Comparison of ENCODE assay signal across 8 cellular contexts in genomic region chr10:134205-134742, GRCh38. TPM values are rescaled to one million over a fixed set of nuclear protein-coding genes. Genes with fewer than 3 reads are reported as not detected.
A peak's percentile ranks its signal among the peaks of the same experiment; 100 is the strongest.
DNase-seq lines count a peak whose midpoint lies in the region; ATAC-seq and TF ChIP-seq lines count a peak whose summit lies in the region.

No MANE protein-coding gene starts in this region.

- DNase-seq in DMS79 treated with DMSO at 0.1 percent for 48 hours (lab: John Stamatoyannopoulos, UW) (peak; percentile 19), DMS79 (lab: John Stamatoyannopoulos, UW) (no peak), HK-2 (ENCODE audit: unreplicated experiment) (peak; percentile 25), fibroblast of peridontal ligament (ENCODE audit: extremely low read depth) (peak; percentile 17), ovary (peak in 2 of 5 donors; percentile 19 to 56), midbrain (lab: John Stamatoyannopoulos, UW) (no peak)
- peak; percentile 46 for DNase-seq in activated CD4-positive, alpha-beta memory T cell treated with anti-CD3 and anti-CD28 coated beads for 36 hours

- H3K4me1 ChIP-seq in ovary (ENCODE audit: insufficient read depth) = peaks cover 8% of the 10 kb centered on the region

- H3K4me1 Mint-ChIP-seq in activated CD4-positive, alpha-beta memory T cell treated with anti-CD3 and anti-CD28 coated beads for 36 hours (ENCODE audit: low read depth) = peaks cover 19% of the 10 kb centered on the region

- no peaks in the 10 kb centered on the region for H3K36me3 ChIP-seq in ovary

- H3K36me3 Mint-ChIP-seq in activated CD4-positive, alpha-beta memory T cell treated with anti-CD3 and anti-CD28 coated beads for 36 hours = no peaks in the 10 kb centered on the region

- 0 to 1% (median 1%) methylated on average over 25 to 26 of the region's 26 CpGs for WGBS in ovary, 3 donors

- no peaks in the 10 kb centered on the region for H3K9me3 ChIP-seq in ovary

- H3K27me3 ChIP-seq in ovary = no peaks in the 10 kb centered on the region

- H3K27ac ChIP-seq in ovary = peak overlapping the region; percentile 99 to 100

- peak overlapping the region; percentile 90 for H3K27ac Mint-ChIP-seq in activated CD4-positive, alpha-beta memory T cell treated with anti-CD3 and anti-CD28 coated beads for 36 hours

- peak overlapping the region; percentile 79 for H3K4me3 Mint-ChIP-seq in activated CD4-positive, alpha-beta memory T cell treated with anti-CD3 and anti-CD28 coated beads for 36 hours

- no peak for TF ChIP-seq CTCF in ovary (IDR thresholded peaks at IDR 0.05)

- intact Hi-C loops in activated CD4-positive, alpha-beta memory T cell treated with anti-CD3 and anti-CD28 coated beads for 36 hours (cut with micrococcal nuclease) = no loop called here
- intact Hi-C loops in ovary (cut with DNase I) = no loop called here

- no peaks in the 10 kb centered on the region for H3K27me3 Mint-ChIP-seq in activated CD4-positive, alpha-beta memory T cell treated with anti-CD3 and anti-CD28 coated beads for 36 hours

- CTCF ChIA-PET in activated CD4-positive, alpha-beta memory T cell treated with anti-CD3 and anti-CD28 coated beads for 36 hours (lab: Charles Lee) = no interaction called here

- H3K4me3 ChIP-seq in ovary = peak overlapping the region; percentile 58

- no peaks in the 10 kb centered on the region for H3K9me3 Mint-ChIP-seq in activated CD4-positive, alpha-beta memory T cell treated with anti-CD3 and anti-CD28 coated beads for 36 hours

- peak; percentile 13 for TF ChIP-seq POLR2A in ovary (IDR thresholded peaks at IDR 0.05)

- no peak for TF ChIP-seq EP300 in ovary (IDR thresholded peaks at IDR 0.05)

- POLR2A ChIA-PET in activated CD4-positive, alpha-beta memory T cell treated with anti-CD3 and anti-CD28 coated beads for 36 hours (lab: Charles Lee) = interaction anchor here (0.9 kb wide), 1 partner anchor 10 kb away, joined by 3 read pairs; no protein-coding TSS in a partner anchor

- ATAC-seq in GM21367 (IDR thresholded peaks at IDR 0.05; ENCODE audit: unreplicated experiment) = peak; percentile 16

RNA-seq across cellular contexts. Expression of gene ZMYND11, which starts 1.0 kb away (rescaled TPM):
- 10 to 100 TPM; 15.9 to 19.4 TPM for total RNA-seq in activated CD4-positive, alpha-beta memory T cell treated with anti-CD3 and anti-CD28 coated beads for 36 hours
- total RNA-seq in ovary = 10 to 100 TPM; 48.4 to 93.6 (median 83.5) TPM
- 10 to 100 TPM; 50.7 to 92.4 TPM for polyA plus RNA-seq in ovary

Comparison
In these comparisons a context has a peak if more than half of its experiments do, and no peak if none do; other contexts are left out.
1. DNase-seq: peak in DMS79 treated with DMSO at 0.1 percent for 48 hours (single experiment), HK-2 (single experiment), activated CD4-positive, alpha-beta memory T cell treated with anti-CD3 and anti-CD28 coated beads for 36 hours (single experiment) and fibroblast of peridontal ligament (single experiment); none in DMS79 (single experiment) and midbrain (single experiment).